ENCODE assay signal across 15 cellular contexts in the genomic region with DNA sequence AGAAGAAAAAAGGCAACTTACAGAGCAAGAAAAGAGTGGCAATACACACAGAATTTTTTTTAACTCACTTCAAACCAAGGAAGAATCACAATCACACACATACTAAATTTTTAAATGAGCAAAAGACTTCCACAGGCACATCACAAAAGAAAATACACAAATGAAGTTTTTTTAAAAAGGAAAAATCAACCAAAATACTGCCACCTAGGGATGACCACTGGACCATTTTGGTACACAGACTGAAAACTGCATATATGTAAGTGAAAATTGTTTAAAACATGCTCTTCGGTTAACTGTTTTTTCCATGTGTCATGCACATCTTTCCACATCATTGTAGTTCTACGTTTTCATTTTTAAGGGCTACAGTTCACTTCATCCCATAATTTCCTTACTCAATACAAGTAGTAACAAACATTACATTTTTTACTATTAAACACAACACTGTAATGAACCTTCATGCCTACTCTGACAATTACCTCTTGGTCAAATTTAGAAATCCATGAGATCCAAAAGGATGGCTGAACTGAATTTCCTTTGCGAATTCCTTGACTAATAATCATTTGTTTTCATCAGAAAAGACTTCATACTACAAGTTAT.
A peak's percentile ranks its signal among the peaks of the same experiment; 100 is the strongest.
DNase-seq lines count a peak whose midpoint lies in the region; ATAC-seq and TF ChIP-seq lines count a peak whose summit lies in the region.
"Had no signal": no experiment of that assay in that cellular context is flagged by ENCODE, and none has a peak within 500 bp of the region (broad histone marks: within the 10 kb centered on the region; RNA-seq: fewer than 3 reads in every experiment).

No MANE protein-coding gene starts in this region.

- H3K4me3 Mint-ChIP-seq in brain, result no peak overlapping the region
- no peak overlapping the region for H3K4me3 Mint-ChIP-seq in nephron

- TF ChIP-seq POLR2A in esophagus squamous epithelium (IDR thresholded peaks at IDR 0.05), result no peak

- no peak for ATAC-seq in DND-41 (ENCODE audit: insufficient read depth, low read depth)
- no peak for ATAC-seq in left lobe of liver
- ATAC-seq: stimulated activated naive CD8-positive, alpha-beta T cell treated with anti-CD3 and anti-CD28 coated beads, Interleukin-15, Interleukin-2, amounts not matched to agents 100 U/mL and 50 U/mL, for 24 hours had no signal

- no peak overlapping the region for H3K9ac ChIP-seq in DND-41 (ENCODE audit: low read depth, low read length)

- peaks cover 88% of the 10 kb centered on the region for H3K79me2 ChIP-seq in DND-41 (ENCODE audit: insufficient read depth, low read length)

- H3K36me3 Mint-ChIP-seq in brain (peaks cover 81% of the 10 kb centered on the region), nephron (ENCODE audit: low read depth) (peaks cover 36% of the 10 kb centered on the region)

- H3K27ac ChIP-seq in DND-41 (ENCODE audit: low read length) (no peak overlapping the region), esophagus squamous epithelium (no peak overlapping the region)
- H3K27ac ChIP-seq: SK-N-MC had no signal

- 84 to 90% methylated on average over 3 of the region's 3 CpGs for whole genome bisulfite sequencing in esophagus squamous epithelium, 2 donors

- H4K20me1 ChIP-seq in DND-41 (ENCODE audit: insufficient read depth, low read length), result peaks cover 4% of the 10 kb centered on the region; the same call in 1 of the 2 replicates

- H3K9me3 Mint-ChIP-seq in brain (peaks cover 27 to 65% (median 50%) of the 10 kb centered on the region in 5 experiments), nephron (peaks cover 24% of the 10 kb centered on the region)

- H3K4me1 ChIP-seq in DND-41 (ENCODE audit: insufficient read depth, low read length), result no peaks in the 10 kb centered on the region
- H3K4me1 ChIP-seq in esophagus squamous epithelium, result peaks cover 0 to 27% (median 7%) of the 10 kb centered on the region in 3 donors

- H3K9me3 ChIP-seq in DND-41 (ENCODE audit: insufficient read depth, low read length, severe bottlenecking), result peaks cover 13% of the 10 kb centered on the region
- no peaks in the 10 kb centered on the region for H3K9me3 ChIP-seq in esophagus squamous epithelium

- no peaks in the 10 kb centered on the region for H3K27me3 Mint-ChIP-seq in brain
- no peaks in the 10 kb centered on the region for H3K27me3 Mint-ChIP-seq in nephron (ENCODE audit: low read depth)

- H3K27ac Mint-ChIP-seq in brain (no peak overlapping the region), nephron (no peak overlapping the region)

- H3K4me3 ChIP-seq in DND-41 (ENCODE audit: low read depth in 1 of 2, low read length in 2 of 2), result no peak overlapping the region
- H3K4me3 ChIP-seq in esophagus squamous epithelium, result no peak overlapping the region
- H3K4me3 ChIP-seq: SK-N-MC had no signal

- no peaks in the 10 kb centered on the region; the same call in 1 of the 2 replicates for H3K36me3 ChIP-seq in DND-41 (ENCODE audit: insufficient read depth, low read length)
- H3K36me3 ChIP-seq in esophagus squamous epithelium, result no peaks in the 10 kb centered on the region

- TF ChIP-seq CTCF in DND-41 (IDR thresholded peaks at IDR 0.05; ENCODE audit: borderline replicate concordance, extremely low read depth, low read length, poor library complexity, severe bottlenecking) (peak; percentile 21), brain (conservative IDR thresholded peaks at IDR 0.05) (peak; percentile 15 to 46), nephron (IDR thresholded peaks at IDR 0.05; ENCODE audit: unreplicated experiment in 3 of 3) (peak; percentile 35 to 54 (median 42)), esophagus squamous epithelium (IDR thresholded peaks at IDR 0.05) (peak in 1 of 6 experiments; percentile 18)

- peaks cover 2% of the 10 kb centered on the region for H3K4me1 Mint-ChIP-seq in brain
- H3K4me1 Mint-ChIP-seq in nephron, result no peaks in the 10 kb centered on the region

- H3K4me2 ChIP-seq in DND-41 (ENCODE audit: insufficient read depth, low read length), result no peak overlapping the region

- no peak overlapping the region for H2AFZ ChIP-seq in DND-41 (ENCODE audit: low read depth, low read length)

- no peaks in the 10 kb centered on the region for H3K27me3 ChIP-seq in DND-41 (ENCODE audit: insufficient read depth, low read length, poor library complexity)
- no peaks in the 10 kb centered on the region for H3K27me3 ChIP-seq in esophagus squamous epithelium

- DNase-seq in DND-41 (no peak), Kasumi-1 (lab: John Stamatoyannopoulos, UW) (peak; percentile 4 to 44), esophagus squamous epithelium (lab: John Stamatoyannopoulos, UW) (no peak), left lobe of liver (ENCODE audit: low spot score) (no peak), kidney tubule cell (ENCODE audit: low spot score) (no peak)
- DNase-seq in stimulated activated CD4-positive, alpha-beta T cell treated with anti-CD3 and anti-CD28 coated beads, Interleukin-1b, Interleukin-23, amount 100 ng/mL, for 48 hours, result no peak
- DNase-seq: activated CD8-positive, alpha-beta memory T cell treated with anti-CD3 and anti-CD28 coated beads for 24 hours; aorta; midbrain; NCI-H2227 treated with DMSO at 0.1 percent for 48 hours; stimulated activated CD4-positive, alpha-beta T cell treated with anti-CD3 and anti-CD28 coated beads, Interleukin-12 subunit alpha, Interleukin-12 subunit beta, amount 100 ng/mL, for 4 hours; stimulated activated naive CD8-positive, alpha-beta T cell treated with anti-CD3 and anti-CD28 coated beads, Interleukin-15, Interleukin-2, amounts not matched to agents 100 U/mL and 50 U/mL, for 24 hours had no signal

- intact Hi-C loops in esophagus squamous epithelium (cut with DNase I), result no loop called here

Comparison
In these comparisons a context has a peak if more than half of its experiments do, and no peak if none do; other contexts are left out.
1. DNase-seq: peak in Kasumi-1 (2 of 2); none in DND-41 (single experiment), esophagus squamous epithelium (single experiment), stimulated activated CD4-positive, alpha-beta T cell treated with anti-CD3 and anti-CD28 coated beads, Interleukin-1b, Interleukin-23, amount 100 ng/mL, for 48 hours (single experiment), left lobe of liver (single experiment) and kidney tubule cell (single experiment).